ENCODE assay signal across 1 cellular context in the genomic region with DNA sequence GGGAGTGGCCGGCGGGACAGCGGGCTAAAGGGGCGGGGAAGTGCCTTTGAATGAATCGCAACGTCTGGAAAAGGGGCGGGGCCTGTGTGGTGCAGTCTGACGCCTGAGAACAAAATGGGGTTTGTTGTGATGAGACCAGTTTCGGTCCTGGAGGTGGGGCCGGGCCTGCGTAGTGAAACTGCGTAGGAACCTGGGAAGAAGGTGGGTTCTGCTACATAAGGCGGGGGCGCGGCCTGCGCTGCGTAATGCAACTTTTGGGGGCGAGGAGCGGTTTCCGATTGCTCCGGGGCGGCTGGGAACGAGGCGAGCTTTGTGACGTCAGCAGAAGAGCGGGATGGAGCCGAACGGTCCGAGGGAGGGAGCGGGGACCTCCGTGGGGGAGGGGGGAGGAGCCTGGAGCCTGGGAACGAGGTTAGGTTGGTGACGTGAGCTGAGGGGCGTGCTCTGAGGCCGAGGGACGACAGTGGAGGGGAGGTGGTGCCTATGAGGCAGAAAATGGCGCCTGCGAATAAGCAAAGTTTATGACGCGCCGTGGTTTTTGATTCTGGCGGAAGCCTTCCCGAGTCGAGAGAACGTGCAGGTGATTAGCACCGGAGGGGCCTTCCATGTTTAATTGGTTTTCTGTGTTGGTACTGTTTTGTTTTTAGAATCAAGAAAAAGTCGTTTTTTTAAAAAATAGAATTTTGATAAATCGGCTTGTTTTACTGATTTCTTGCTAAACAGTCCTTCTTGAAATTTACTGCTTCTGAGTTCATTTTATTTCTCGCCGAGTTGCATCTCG.
A peak's percentile ranks its signal among the peaks of the same experiment; 100 is the strongest.
TF ChIP-seq lines count a peak whose summit lies in the region.

No MANE protein-coding gene starts in this region.

TF ChIP-seq in K562, 482 proteins besides CTCF, POLR2A, EP300 and RAD21 (continued from another document):
- TF ChIP-seq, protein P1, sequence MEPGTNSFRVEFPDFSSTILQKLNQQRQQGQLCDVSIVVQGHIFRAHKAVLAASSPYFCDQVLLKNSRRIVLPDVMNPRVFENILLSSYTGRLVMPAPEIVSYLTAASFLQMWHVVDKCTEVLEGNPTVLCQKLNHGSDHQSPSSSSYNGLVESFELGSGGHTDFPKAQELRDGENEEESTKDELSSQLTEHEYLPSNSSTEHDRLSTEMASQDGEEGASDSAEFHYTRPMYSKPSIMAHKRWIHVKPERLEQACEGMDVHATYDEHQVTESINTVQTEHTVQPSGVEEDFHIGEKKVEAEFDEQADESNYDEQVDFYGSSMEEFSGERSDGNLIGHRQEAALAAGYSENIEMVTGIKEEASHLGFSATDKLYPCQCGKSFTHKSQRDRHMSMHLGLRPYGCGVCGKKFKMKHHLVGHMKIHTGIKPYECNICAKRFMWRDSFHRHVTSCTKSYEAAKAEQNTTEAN (CRISPR knock-in tag; IDR thresholded peaks at IDR 0.05), result no peak
- no peak for TF ChIP-seq CREBBP (IDR thresholded peaks at IDR 0.05; ENCODE audit: low read depth, low read length)
- TF ChIP-seq ZFP30 (CRISPR knock-in tag; IDR thresholded peaks at IDR 0.05; ENCODE audit: borderline replicate concordance), result no peak
- no peak for TF ChIP-seq ZNF263 (CRISPR knock-in tag; IDR thresholded peaks at IDR 0.05; ENCODE audit: borderline replicate concordance)
- no peak for TF ChIP-seq TRIM24 (IDR thresholded peaks at IDR 0.05)
- no peak for TF ChIP-seq NR2C2 (CRISPR knock-in tag; IDR thresholded peaks at IDR 0.05)
- TF ChIP-seq NR2C2 (tag; IDR thresholded peaks at IDR 0.05), result 0 out of 2 replicates have a peak, but pooled peaks have one; percentile 35
- TF ChIP-seq, protein P2, sequence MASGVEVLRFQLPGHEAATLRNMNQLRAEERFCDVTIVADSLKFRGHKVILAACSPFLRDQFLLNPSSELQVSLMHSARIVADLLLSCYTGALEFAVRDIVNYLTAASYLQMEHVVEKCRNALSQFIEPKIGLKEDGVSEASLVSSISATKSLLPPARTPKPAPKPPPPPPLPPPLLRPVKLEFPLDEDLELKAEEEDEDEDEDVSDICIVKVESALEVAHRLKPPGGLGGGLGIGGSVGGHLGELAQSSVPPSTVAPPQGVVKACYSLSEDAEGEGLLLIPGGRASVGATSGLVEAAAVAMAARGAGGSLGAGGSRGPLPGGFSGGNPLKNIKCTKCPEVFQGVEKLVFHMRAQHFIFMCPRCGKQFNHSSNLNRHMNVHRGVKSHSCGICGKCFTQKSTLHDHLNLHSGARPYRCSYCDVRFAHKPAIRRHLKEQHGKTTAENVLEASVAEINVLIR (CRISPR knock-in tag; IDR thresholded peaks at IDR 0.05), result peak; percentile 36; the same call in 1 of the 2 replicates
- peak; percentile 7; the same call in 1 of the 2 replicates for TF ChIP-seq RB1 (IDR thresholded peaks at IDR 0.05; ENCODE audit: low read depth)
- no peak for TF ChIP-seq HOXB6 (CRISPR knock-in tag; IDR thresholded peaks at IDR 0.05; ENCODE audit: borderline replicate concordance)
- peak; percentile 3; the same call in 1 of the 2 replicates for TF ChIP-seq CTBP1 (IDR thresholded peaks at IDR 0.05; ENCODE audit: borderline replicate concordance)
- peak; percentile 88 for TF ChIP-seq CREB1 (IDR thresholded peaks at IDR 0.05)
- peak; percentile 91 for TF ChIP-seq CREB1 (CRISPR knock-in tag; IDR thresholded peaks at IDR 0.05)
- TF ChIP-seq, protein P3, sequence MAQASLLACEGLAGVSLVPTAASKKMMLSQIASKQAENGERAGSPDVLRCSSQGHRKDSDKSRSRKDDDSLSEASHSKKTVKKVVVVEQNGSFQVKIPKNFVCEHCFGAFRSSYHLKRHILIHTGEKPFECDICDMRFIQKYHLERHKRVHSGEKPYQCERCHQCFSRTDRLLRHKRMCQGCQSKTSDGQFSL (CRISPR knock-in tag; IDR thresholded peaks at IDR 0.05), result no peak
- TF ChIP-seq, protein P3 (tag; IDR thresholded peaks at IDR 0.05), result peak in 1 of 2 experiments; percentile 25; a peak in 1 of 4 replicates
